In genomic region chr6:29653452-29654038, GRCh38 we compare ENCODE assay signal across 8 cellular contexts. TPM values are rescaled to one million over a fixed set of nuclear protein-coding genes. Genes with fewer than 3 reads are reported as not detected.
DNase-seq lines count a peak whose midpoint lies in the region; ATAC-seq and TF ChIP-seq lines count a peak whose summit lies in the region.

No MANE protein-coding gene starts in this region.

- peak; percentile 70 for DNase-seq in activated effector memory CD4-positive, alpha-beta T cell treated with anti-CD3 and anti-CD28 coated beads, Interleukin-2, amount 50 U/mL, for 16 hours
- no peak for DNase-seq in activated effector memory CD4-positive, alpha-beta T cell treated with Interleukin-2 at 50 U/mL for 16 hours
- DNase-seq in NCI-H1417 (lab: John Stamatoyannopoulos, UW) (peak; percentile 9 to 80 (median 47)), SK-N-MC (ENCODE audit: low read depth, low spot score) (peak; percentile 78), cerebellum (ENCODE audit: low spot score) (peak; percentile 82), medulla oblongata (ENCODE audit: extremely low spot score) (peak; percentile 91), transverse colon (peak; percentile 23)

- peaks cover 11% of the 10 kb centered on the region for H3K27me3 ChIP-seq in transverse colon

- no peak for TF ChIP-seq EP300 in transverse colon (IDR thresholded peaks at IDR 0.05; ENCODE audit: low read depth)

- no peak overlapping the region for H3K27ac ChIP-seq in SK-N-MC
- H3K27ac ChIP-seq in transverse colon = no peak overlapping the region

- no peak for TF ChIP-seq POLR2A in transverse colon (IDR thresholded peaks at IDR 0.05)

- no peaks in the 10 kb centered on the region for H3K36me3 ChIP-seq in SK-N-MC (ENCODE audit: insufficient read depth, low read length)
- H3K36me3 ChIP-seq in transverse colon = no peaks in the 10 kb centered on the region

- intact Hi-C loops in transverse colon (cut with DNase I; ENCODE audit: low total_unique reads) = no loop called here

- H3K9me3 ChIP-seq in SK-N-MC (ENCODE audit: low read depth, low read length) (no peaks in the 10 kb centered on the region), transverse colon (no peaks in the 10 kb centered on the region)

- H3K4me1 ChIP-seq in transverse colon = peaks cover 0 to 14% (median 5%) of the 10 kb centered on the region in 4 donors

- TF ChIP-seq CTCF in transverse colon (IDR thresholded peaks at IDR 0.05) = peak; percentile 47 to 90 (median 84)

- no peak overlapping the region for H3K9ac ChIP-seq in SK-N-MC (ENCODE audit: insufficient read length)

- no peak for ATAC-seq in GM21447 (IDR thresholded peaks at IDR 0.05; ENCODE audit: unreplicated experiment)

- WGBS in transverse colon (ENCODE audit: low coverage in 1 of 2), 2 donors = 11 to 17% methylated on average over 8 of the region's 8 CpGs

- H3K4me3 ChIP-seq in SK-N-MC (no peak overlapping the region), transverse colon (no peak overlapping the region)

- in situ Hi-C loops in transverse colon (cut with MboI; ENCODE audit: low pct_ligation_motif_present in 1 of 4, low pct_unique_long_range_greater_than_20kb in 1 of 4, low sequenced_read_pairs in 3 of 4) = no loop called here

RNA-seq across cellular contexts. Expression of gene MOG, which starts 3.3 kb away (rescaled TPM):
- total RNA-seq in cerebellum (0.18 TPM), transverse colon (not detected)

RNA-seq across cellular contexts. Expression of gene GABBR1, which starts 20.6 kb away (rescaled TPM):
- total RNA-seq in cerebellum (133 TPM), transverse colon (10 to 100 TPM; 11.5 to 40.4 (median 30.5) TPM)

RNA-seq across cellular contexts. Expression of gene ZFP57, which starts 27.4 kb away (rescaled TPM):
- total RNA-seq in cerebellum = not detected
- total RNA-seq in transverse colon = under 1 TPM in 1 of 4 donors, not detected in 3; 0.27 TPM
